In the genomic region with DNA sequence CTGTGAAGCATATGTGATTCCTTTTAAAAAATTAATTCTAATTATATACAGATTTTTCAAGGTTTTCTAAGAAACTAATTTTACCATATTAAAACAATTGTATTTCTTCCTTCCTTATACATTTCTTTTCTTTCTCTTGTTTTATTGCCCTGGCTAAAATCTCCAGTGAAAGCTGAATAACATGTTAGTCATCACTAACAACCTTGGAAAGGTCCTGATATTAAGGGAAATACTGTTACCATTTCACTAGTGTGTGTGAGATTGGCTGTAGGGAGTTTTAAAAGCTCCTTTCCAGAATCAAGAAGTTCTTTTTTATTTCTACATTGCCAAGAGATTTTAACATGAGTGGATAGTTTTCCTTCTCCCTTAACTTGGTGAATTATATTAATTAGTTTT, we compare ENCODE assay signal across 1 cellular context.
TF ChIP-seq lines count a peak whose summit lies in the region.

No MANE protein-coding gene starts in this region.

TF ChIP-seq in endothelial cell of umbilical vein, 7 proteins besides CTCF, POLR2A, EP300 and RAD21 (continued from another document):
- no peak for TF ChIP-seq EZH2 (IDR thresholded peaks at IDR 0.05; ENCODE audit: borderline replicate concordance, low read depth, low read length, severe bottlenecking)
- no peak for TF ChIP-seq MAX (IDR thresholded peaks at IDR 0.05; ENCODE audit: insufficient read depth, insufficient read length)
